Comparison of ENCODE assay signal across 8 cellular contexts in the genomic region with DNA sequence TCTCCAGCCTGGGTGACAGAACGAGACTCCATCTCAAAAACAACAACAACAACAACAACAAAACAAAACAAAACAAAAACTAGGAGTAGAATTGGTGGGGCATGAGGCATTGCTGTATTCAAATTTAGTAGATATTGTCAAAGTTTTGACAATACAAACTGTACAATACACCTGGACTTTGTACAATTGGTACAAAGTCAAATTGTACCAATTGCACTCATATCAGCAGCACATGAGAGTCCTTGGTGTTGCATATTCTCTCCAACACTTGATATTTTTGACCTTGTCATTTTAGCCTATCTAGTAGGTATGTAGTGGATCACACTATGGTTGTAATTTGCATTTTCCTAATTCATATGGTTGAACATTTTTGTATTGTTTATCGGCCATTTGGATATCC.
"Had no signal": no experiment of that assay in that cellular context is flagged by ENCODE, and none has a peak within 500 bp of the region (broad histone marks: within the 10 kb centered on the region; RNA-seq: fewer than 3 reads in every experiment).

No MANE protein-coding gene starts in this region.

- H3K4me3 ChIP-seq: GM12878 had no signal

- DNase-seq: GDM1, GF-D8 had no signal

- FAIRE-seq: G401.6, GM12878, GM12891, GM12892, GM18507, GM19239 had no signal

- ATAC-seq: GM12878 had no signal
